ENCODE assay signal across 15 cellular contexts in the genomic region with DNA sequence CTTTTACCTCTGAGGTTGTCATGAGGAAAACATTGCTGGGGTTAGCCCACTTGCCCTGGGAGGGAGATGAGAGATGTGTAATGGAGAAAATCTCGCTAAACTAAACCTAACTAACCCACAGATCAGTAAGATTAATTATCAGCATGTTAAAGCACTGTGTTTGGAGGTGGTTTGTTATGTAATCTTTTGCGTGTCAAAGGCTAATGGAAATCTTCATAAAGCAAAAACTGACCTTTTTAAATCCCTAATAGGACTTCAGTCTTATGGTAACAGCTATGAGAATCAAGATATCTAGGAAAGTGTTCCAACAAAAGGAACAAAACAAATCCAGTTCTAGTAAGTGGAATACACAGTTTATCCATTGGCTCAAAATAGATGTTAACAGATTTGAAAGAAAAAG.
DNase-seq lines count a peak whose midpoint lies in the region; ATAC-seq and TF ChIP-seq lines count a peak whose summit lies in the region.
"Had no signal": no experiment of that assay in that cellular context is flagged by ENCODE, and none has a peak within 500 bp of the region (broad histone marks: within the 10 kb centered on the region; RNA-seq: fewer than 3 reads in every experiment).

No MANE protein-coding gene starts in this region.

- TF ChIP-seq EP300 in esophagus muscularis mucosa (IDR thresholded peaks at IDR 0.05), result no peak

- no peaks in the 10 kb centered on the region for H3K4me1 Mint-ChIP-seq in memory B cell
- H3K4me1 Mint-ChIP-seq: CD4-positive, CD25-positive, alpha-beta regulatory T cell; CD8-positive, alpha-beta memory T cell had no signal

- H3K36me3 Mint-ChIP-seq in memory B cell, result no peaks in the 10 kb centered on the region
- H3K36me3 Mint-ChIP-seq: CD4-positive, CD25-positive, alpha-beta regulatory T cell; CD8-positive, alpha-beta memory T cell had no signal

- H4K8ac ChIP-seq in IMR-90 (ENCODE audit: low read depth in 2 of 2, low read length in 2 of 2), result no peak overlapping the region

- H2BK15ac ChIP-seq in IMR-90 (ENCODE audit: low read depth, low read length), result no peak overlapping the region

- H3K27ac Mint-ChIP-seq in memory B cell, result peak overlapping the region; percentile 25
- H3K27ac Mint-ChIP-seq: CD4-positive, CD25-positive, alpha-beta regulatory T cell; CD8-positive, alpha-beta memory T cell had no signal

- TF ChIP-seq POLR2A in IMR-90 (IDR thresholded peaks at IDR 0.05; ENCODE audit: low read depth, low read length) (no peak), esophagus muscularis mucosa (IDR thresholded peaks at IDR 0.05; ENCODE audit: low read depth) (no peak)

- no peak overlapping the region for H3K4ac ChIP-seq in IMR-90 (ENCODE audit: low read depth, low read length)

- H3K9me3 Mint-ChIP-seq in memory B cell, result no peaks in the 10 kb centered on the region

- no peaks in the 10 kb centered on the region for H3K27me3 Mint-ChIP-seq in memory B cell
- H3K27me3 Mint-ChIP-seq: CD4-positive, CD25-positive, alpha-beta regulatory T cell had no signal

- H3K27ac ChIP-seq in IMR-90 (ENCODE audit: insufficient read depth, low read length) (no peak overlapping the region), esophagus muscularis mucosa (replicated peaks in 1 of 4) (peak overlapping the region in 3 of 4 donors; percentile 5 to 54 (median 34)), stomach smooth muscle (ENCODE audit: low read length) (peak overlapping the region; percentile 46)
- H3K27ac ChIP-seq: GM23248 had no signal

- WGBS in IMR-90 (ENCODE audit: extremely low coverage in 2 of 2, insufficient read length in 1 of 2), 2 experiments, result no CpG with 5 or more reads among the region's 2 CpGs
- WGBS in esophagus muscularis mucosa, result 42% methylated on average over 2 of the region's 2 CpGs

- H3K36me3 ChIP-seq in IMR-90 (ENCODE audit: control insufficient read depth, insufficient read depth, low read length) (no peaks in the 10 kb centered on the region), esophagus muscularis mucosa (no peaks in the 10 kb centered on the region), stomach smooth muscle (ENCODE audit: control insufficient read depth in 2 of 2, insufficient read depth in 2 of 2, low read length in 2 of 2) (no peaks in the 10 kb centered on the region)
- H3K36me3 ChIP-seq: BE2C, HAP-1 had no signal

- TF ChIP-seq CTCF in IMR-90 (conservative IDR thresholded peaks at IDR 0.05; ENCODE audit: low read depth, low read length) (no peak), esophagus muscularis mucosa (IDR thresholded peaks at IDR 0.05) (no peak)

- no peaks in the 10 kb centered on the region for H3K9me1 ChIP-seq in IMR-90 (ENCODE audit: insufficient read depth, low read length)

- H3K4me3 Mint-ChIP-seq in memory B cell, result no peak overlapping the region
- H3K4me3 Mint-ChIP-seq: CD4-positive, CD25-positive, alpha-beta regulatory T cell; CD8-positive, alpha-beta memory T cell had no signal

- H2BK120ac ChIP-seq in IMR-90 (ENCODE audit: low read depth, low read length), result no peak overlapping the region

- H3K56ac ChIP-seq in IMR-90 (ENCODE audit: extremely low read depth, insufficient read depth, low read length), result no peak overlapping the region

- H2AK9ac ChIP-seq in IMR-90 (replicated peaks; ENCODE audit: low read depth, low read length, poor library complexity), result no peak overlapping the region

- H3K4me1 ChIP-seq in IMR-90 (ENCODE audit: control insufficient read depth, insufficient read depth, low read length) (no peaks in the 10 kb centered on the region), esophagus muscularis mucosa (peaks cover 5 to 24% (median 20%) of the 10 kb centered on the region in 4 donors), stomach smooth muscle (ENCODE audit: control insufficient read depth, insufficient read depth, low read length) (no peaks in the 10 kb centered on the region)
- H3K4me1 ChIP-seq: BE2C had no signal

- no peak overlapping the region for H2AK5ac ChIP-seq in IMR-90 (ENCODE audit: low read depth, low read length)

- H3K9ac ChIP-seq in IMR-90 (ENCODE audit: low read depth, low read length), result no peak overlapping the region
- no peak overlapping the region for H3K9ac ChIP-seq in stomach smooth muscle (ENCODE audit: low read length in 2 of 2)
- H3K9ac ChIP-seq: GM23248 had no signal

- H2AFZ ChIP-seq in IMR-90 (replicated peaks; ENCODE audit: low read length, poor library complexity), result no peak overlapping the region
- H2AFZ ChIP-seq: GM23248 had no signal

- no peak for ATAC-seq in IMR-90 (ENCODE audit: low read depth)
- no peak for ATAC-seq in memory B cell (ENCODE audit: low read depth)
- no peak for ATAC-seq in HG02973 (IDR thresholded peaks at IDR 0.05; ENCODE audit: unreplicated experiment)

- POLR2A ChIA-PET in IMR-90 (lab: Charles Lee; ENCODE audit: unreplicated experiment), result no interaction called here

- CTCF ChIA-PET in IMR-90 (lab: Yijun Ruan, JAX), result no interaction called here

- H3K4me3 ChIP-seq in IMR-90 (ENCODE audit: insufficient read depth, low read depth, low read length) (no peak overlapping the region), esophagus muscularis mucosa (no peak overlapping the region), stomach smooth muscle (ENCODE audit: low read length in 2 of 2) (no peak overlapping the region)
- H3K4me3 ChIP-seq: GM23248, HAP-1 had no signal

- dilution Hi-C loops in IMR-90 (cut with HindIII; ENCODE audit: low sequenced_read_pairs, unreplicated experiment), result no loop called here

- H3K9me3 ChIP-seq in IMR-90 (ENCODE audit: control insufficient read depth, insufficient read depth, low read length) (no peaks in the 10 kb centered on the region), esophagus muscularis mucosa (no peaks in the 10 kb centered on the region), stomach smooth muscle (ENCODE audit: control insufficient read depth in 2 of 2, low read length in 2 of 2) (no peaks in the 10 kb centered on the region)
- H3K9me3 ChIP-seq: BE2C, Caco-2, HAP-1 had no signal

- H3K27me3 ChIP-seq in IMR-90 (ENCODE audit: control insufficient read depth, insufficient read depth, low read length) (no peaks in the 10 kb centered on the region), esophagus muscularis mucosa (no peaks in the 10 kb centered on the region), stomach smooth muscle (ENCODE audit: control insufficient read depth in 1 of 2, insufficient read depth in 2 of 2, low read length in 2 of 2) (no peaks in the 10 kb centered on the region)
- H3K27me3 ChIP-seq: BE2C had no signal

- H3K4me2 ChIP-seq in IMR-90 (ENCODE audit: low read depth, low read length), result no peak overlapping the region

- H2BK20ac ChIP-seq in IMR-90 (ENCODE audit: low read depth, low read length), result no peak overlapping the region

- no peak for DNase-seq in IMR-90
- no peak for DNase-seq in esophagus muscularis mucosa (ENCODE audit: extremely low spot score)
- no peak for DNase-seq in memory B cell (ENCODE audit: low spot score in 2 of 2)
- no peak for DNase-seq in Kasumi-1 (lab: John Stamatoyannopoulos, UW)
- no peak for DNase-seq in activated effector memory CD4-positive, alpha-beta T cell treated with anti-CD3 and anti-CD28 coated beads, Interleukin-2, amount 50 U/mL, for 16 hours
- DNase-seq: ACHN; BE2C; C1 segment of cervical spinal cord; Caco-2; CD4-positive, CD25-positive, alpha-beta regulatory T cell; CD8-positive, alpha-beta memory T cell; GM23248 had no signal

- no peak overlapping the region for H2BK5ac ChIP-seq in IMR-90 (ENCODE audit: low read depth, low read length, poor library complexity, severe bottlenecking)

- intact Hi-C loops in IMR-90 (cut with micrococcal nuclease), result no loop called here
- intact Hi-C loops in esophagus muscularis mucosa (cut with DNase I), result no loop called here

- H3K14ac ChIP-seq in IMR-90 (replicated peaks; ENCODE audit: low read depth, low read length), result no peak overlapping the region

- in situ Hi-C loops in IMR-90 (cut with MboI; ENCODE audit: low sequenced_read_pairs), result no loop called here

- no TSS peak for BruUV-seq in IMR-90 (replicated peaks; lab: Mats Ljungman, UMichigan)

- peak overlapping the region; percentile 11; the same call in 1 of the 2 replicates for H4K5ac ChIP-seq in IMR-90 (ENCODE audit: low read depth, low read length)

- H3K23ac ChIP-seq in IMR-90 (ENCODE audit: low read depth, low read length), result no peak overlapping the region

- H4K20me1 ChIP-seq in IMR-90 (ENCODE audit: insufficient read depth, low read length), result no peaks in the 10 kb centered on the region

- H3K79me1 ChIP-seq in IMR-90 (ENCODE audit: low read depth in 1 of 2, low read length in 2 of 2), result no peaks in the 10 kb centered on the region

- H4K91ac ChIP-seq in IMR-90 (ENCODE audit: insufficient read depth, low read depth, low read length), result no peak overlapping the region

- TF ChIP-seq RAD21 in IMR-90 (IDR thresholded peaks at IDR 0.05; ENCODE audit: low read length), result no peak

- H3K18ac ChIP-seq in IMR-90 (ENCODE audit: low read depth, low read length), result no peak overlapping the region

TF ChIP-seq in IMR-90, 13 proteins besides CTCF, POLR2A, EP300 and RAD21 (continues in another document):
- no peak for TF ChIP-seq NFE2L2 (IDR thresholded peaks at IDR 0.05; ENCODE audit: low read depth, low read length)
- no peak for TF ChIP-seq CHD1 (IDR thresholded peaks at IDR 0.05; ENCODE audit: low read depth, low read length)
- TF ChIP-seq MAFK (IDR thresholded peaks at IDR 0.05; ENCODE audit: low read depth, low read length), result no peak
- no peak for TF ChIP-seq BHLHE40 (IDR thresholded peaks at IDR 0.05; ENCODE audit: low read depth, low read length)
- no peak for TF ChIP-seq FOS (IDR thresholded peaks at IDR 0.05; ENCODE audit: low read depth, low read length)
- TF ChIP-seq CEBPB (IDR thresholded peaks at IDR 0.05; ENCODE audit: low read depth, low read length), result no peak
- TF ChIP-seq MXI1 (IDR thresholded peaks at IDR 0.05; ENCODE audit: borderline replicate concordance, low read depth, low read length), result no peak
- TF ChIP-seq, protein P1, sequence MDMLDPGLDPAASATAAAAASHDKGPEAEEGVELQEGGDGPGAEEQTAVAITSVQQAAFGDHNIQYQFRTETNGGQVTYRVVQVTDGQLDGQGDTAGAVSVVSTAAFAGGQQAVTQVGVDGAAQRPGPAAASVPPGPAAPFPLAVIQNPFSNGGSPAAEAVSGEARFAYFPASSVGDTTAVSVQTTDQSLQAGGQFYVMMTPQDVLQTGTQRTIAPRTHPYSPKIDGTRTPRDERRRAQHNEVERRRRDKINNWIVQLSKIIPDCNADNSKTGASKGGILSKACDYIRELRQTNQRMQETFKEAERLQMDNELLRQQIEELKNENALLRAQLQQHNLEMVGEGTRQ (IDR thresholded peaks at IDR 0.05; ENCODE audit: low read depth, low read length), result no peak
- no peak for TF ChIP-seq RFX5 (IDR thresholded peaks at IDR 0.05; ENCODE audit: low read depth, low read length)
- no peak for TF ChIP-seq SMC3 (IDR thresholded peaks at IDR 0.05; ENCODE audit: low read depth, low read length)
- no peak for TF ChIP-seq RCOR1 (IDR thresholded peaks at IDR 0.05; ENCODE audit: insufficient replicate concordance, low read length)
